1 cellular context compared by ENCODE assay signal in genomic region chr19:6516659-6517291, GRCh38.
TF ChIP-seq lines count a peak whose summit lies in the region.

No MANE protein-coding gene starts in this region.

TF ChIP-seq in HepG2, 621 proteins besides CTCF, POLR2A, EP300 and RAD21 (continued from another document and continues in another):
- TF ChIP-seq IKZF4 (CRISPR knock-in tag; IDR thresholded peaks at IDR 0.05; ENCODE audit: borderline replicate concordance, low read depth, not compliant biosample characterization) (no peak), ZNF446 (CRISPR knock-in tag; IDR thresholded peaks at IDR 0.05) (no peak), CREBL2 (CRISPR knock-in tag; IDR thresholded peaks at IDR 0.05; ENCODE audit: borderline replicate concordance) (no peak), CEBPG (CRISPR knock-in tag; IDR thresholded peaks at IDR 0.05) (no peak), ZSCAN30 (CRISPR knock-in tag; IDR thresholded peaks at IDR 0.05) (no peak), ZFP82 (CRISPR knock-in tag; IDR thresholded peaks at IDR 0.05; ENCODE audit: borderline replicate concordance) (no peak), ZC3H13 (CRISPR knock-in tag; IDR thresholded peaks at IDR 0.05) (0 out of 2 replicates have a peak, but pooled peaks have one; percentile 27), MTF2 (CRISPR knock-in tag; IDR thresholded peaks at IDR 0.05; ENCODE audit: borderline replicate concordance) (no peak), ZC3H4 (CRISPR knock-in tag; IDR thresholded peaks at IDR 0.05; ENCODE audit: borderline replicate concordance) (no peak), ZKSCAN1 (IDR thresholded peaks at IDR 0.05; ENCODE audit: low read length) (no peak), ZNF451 (CRISPR knock-in tag; IDR thresholded peaks at IDR 0.05) (no peak), HNRNPH1 (optimal IDR thresholded peaks at IDR 0.05; ENCODE audit: low read depth, low read length) (no peak), SAP130 (CRISPR knock-in tag; IDR thresholded peaks at IDR 0.05; ENCODE audit: low read depth) (peak; percentile 27; the same call in 1 of the 2 replicates), ZNF367 (CRISPR knock-in tag; IDR thresholded peaks at IDR 0.05; ENCODE audit: borderline replicate concordance) (0 out of 2 replicates have a peak, but pooled peaks have one; percentile 29), SNAI1 (CRISPR knock-in tag; IDR thresholded peaks at IDR 0.05; ENCODE audit: borderline replicate concordance) (no peak), ZNF839 (CRISPR knock-in tag; IDR thresholded peaks at IDR 0.05; ENCODE audit: borderline replicate concordance) (peak; percentile 64; the same call in 1 of the 2 replicates), ATM (IDR thresholded peaks at IDR 0.05; ENCODE audit: borderline replicate concordance) (no peak), ZNF598 (CRISPR knock-in tag; IDR thresholded peaks at IDR 0.05; ENCODE audit: borderline replicate concordance) (0 out of 2 replicates have a peak, but pooled peaks have one; percentile 25), ZFP90 (CRISPR knock-in tag; IDR thresholded peaks at IDR 0.05; ENCODE audit: borderline replicate concordance) (no peak), ZNF441 (CRISPR knock-in tag; IDR thresholded peaks at IDR 0.05; ENCODE audit: borderline replicate concordance) (no peak), IRF9 (CRISPR knock-in tag; IDR thresholded peaks at IDR 0.05; ENCODE audit: borderline replicate concordance) (no peak), MAZ (IDR thresholded peaks at IDR 0.05; ENCODE audit: borderline replicate concordance, low read depth, low read length) (peak; percentile 58; the same call in 1 of the 2 replicates), MAZ (CRISPR knock-in tag; IDR thresholded peaks at IDR 0.05; ENCODE audit: low read depth) (no peak; the same call in 1 of the 2 replicates), ZNF20 (CRISPR knock-in tag; IDR thresholded peaks at IDR 0.05) (no peak), ZNF549 (CRISPR knock-in tag; IDR thresholded peaks at IDR 0.05) (no peak), SMYD3 (CRISPR knock-in tag; IDR thresholded peaks at IDR 0.05) (no peak), CAMTA2 (CRISPR knock-in tag; IDR thresholded peaks at IDR 0.05; ENCODE audit: borderline replicate concordance) (no peak), DMAP1 (CRISPR knock-in tag; IDR thresholded peaks at IDR 0.05) (no peak), U2AF1 (optimal IDR thresholded peaks at IDR 0.05; ENCODE audit: low read depth, low read length) (no peak), SPEN (CRISPR knock-in tag; IDR thresholded peaks at IDR 0.05; ENCODE audit: low read depth) (no peak), ZNF383 (CRISPR knock-in tag; IDR thresholded peaks at IDR 0.05; ENCODE audit: borderline replicate concordance) (no peak), KAT7 (CRISPR knock-in tag; IDR thresholded peaks at IDR 0.05; ENCODE audit: borderline replicate concordance) (no peak), RFX1 (IDR thresholded peaks at IDR 0.05) (no peak), TIGD3 (CRISPR knock-in tag; IDR thresholded peaks at IDR 0.05; ENCODE audit: borderline replicate concordance) (0 out of 2 replicates have a peak, but pooled peaks have one; percentile 55), THAP7 (CRISPR knock-in tag; IDR thresholded peaks at IDR 0.05) (no peak), MED13 (CRISPR knock-in tag; IDR thresholded peaks at IDR 0.05) (no peak), SMAD1 (CRISPR knock-in tag; IDR thresholded peaks at IDR 0.05; ENCODE audit: borderline replicate concordance, low read depth) (no peak), ZNF740 (CRISPR knock-in tag; IDR thresholded peaks at IDR 0.05) (no peak), ZNF326 (CRISPR knock-in tag; IDR thresholded peaks at IDR 0.05; ENCODE audit: borderline replicate concordance) (no peak), ZBTB49 (CRISPR knock-in tag; IDR thresholded peaks at IDR 0.05; ENCODE audit: borderline replicate concordance) (no peak), ZKSCAN5 (CRISPR knock-in tag; IDR thresholded peaks at IDR 0.05) (no peak), ZNF784 (CRISPR knock-in tag; IDR thresholded peaks at IDR 0.05; ENCODE audit: borderline replicate concordance) (no peak), TCF7 (IDR thresholded peaks at IDR 0.05; ENCODE audit: low read depth) (no peak)
- TF ChIP-seq, protein P1, sequence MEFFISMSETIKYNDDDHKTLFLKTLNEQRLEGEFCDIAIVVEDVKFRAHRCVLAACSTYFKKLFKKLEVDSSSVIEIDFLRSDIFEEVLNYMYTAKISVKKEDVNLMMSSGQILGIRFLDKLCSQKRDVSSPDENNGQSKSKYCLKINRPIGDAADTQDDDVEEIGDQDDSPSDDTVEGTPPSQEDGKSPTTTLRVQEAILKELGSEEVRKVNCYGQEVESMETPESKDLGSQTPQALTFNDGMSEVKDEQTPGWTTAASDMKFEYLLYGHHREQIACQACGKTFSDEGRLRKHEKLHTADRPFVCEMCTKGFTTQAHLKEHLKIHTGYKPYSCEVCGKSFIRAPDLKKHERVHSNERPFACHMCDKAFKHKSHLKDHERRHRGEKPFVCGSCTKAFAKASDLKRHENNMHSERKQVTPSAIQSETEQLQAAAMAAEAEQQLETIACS (CRISPR knock-in tag; IDR thresholded peaks at IDR 0.05) = no peak
- TF ChIP-seq, protein P2, sequence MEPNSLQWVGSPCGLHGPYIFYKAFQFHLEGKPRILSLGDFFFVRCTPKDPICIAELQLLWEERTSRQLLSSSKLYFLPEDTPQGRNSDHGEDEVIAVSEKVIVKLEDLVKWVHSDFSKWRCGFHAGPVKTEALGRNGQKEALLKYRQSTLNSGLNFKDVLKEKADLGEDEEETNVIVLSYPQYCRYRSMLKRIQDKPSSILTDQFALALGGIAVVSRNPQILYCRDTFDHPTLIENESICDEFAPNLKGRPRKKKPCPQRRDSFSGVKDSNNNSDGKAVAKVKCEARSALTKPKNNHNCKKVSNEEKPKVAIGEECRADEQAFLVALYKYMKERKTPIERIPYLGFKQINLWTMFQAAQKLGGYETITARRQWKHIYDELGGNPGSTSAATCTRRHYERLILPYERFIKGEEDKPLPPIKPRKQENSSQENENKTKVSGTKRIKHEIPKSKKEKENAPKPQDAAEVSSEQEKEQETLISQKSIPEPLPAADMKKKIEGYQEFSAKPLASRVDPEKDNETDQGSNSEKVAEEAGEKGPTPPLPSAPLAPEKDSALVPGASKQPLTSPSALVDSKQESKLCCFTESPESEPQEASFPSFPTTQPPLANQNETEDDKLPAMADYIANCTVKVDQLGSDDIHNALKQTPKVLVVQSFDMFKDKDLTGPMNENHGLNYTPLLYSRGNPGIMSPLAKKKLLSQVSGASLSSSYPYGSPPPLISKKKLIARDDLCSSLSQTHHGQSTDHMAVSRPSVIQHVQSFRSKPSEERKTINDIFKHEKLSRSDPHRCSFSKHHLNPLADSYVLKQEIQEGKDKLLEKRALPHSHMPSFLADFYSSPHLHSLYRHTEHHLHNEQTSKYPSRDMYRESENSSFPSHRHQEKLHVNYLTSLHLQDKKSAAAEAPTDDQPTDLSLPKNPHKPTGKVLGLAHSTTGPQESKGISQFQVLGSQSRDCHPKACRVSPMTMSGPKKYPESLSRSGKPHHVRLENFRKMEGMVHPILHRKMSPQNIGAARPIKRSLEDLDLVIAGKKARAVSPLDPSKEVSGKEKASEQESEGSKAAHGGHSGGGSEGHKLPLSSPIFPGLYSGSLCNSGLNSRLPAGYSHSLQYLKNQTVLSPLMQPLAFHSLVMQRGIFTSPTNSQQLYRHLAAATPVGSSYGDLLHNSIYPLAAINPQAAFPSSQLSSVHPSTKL (CRISPR knock-in tag; IDR thresholded peaks at IDR 0.05) = peak; percentile 60; the same call in 1 of the 2 replicates
- TF ChIP-seq, protein P3, sequence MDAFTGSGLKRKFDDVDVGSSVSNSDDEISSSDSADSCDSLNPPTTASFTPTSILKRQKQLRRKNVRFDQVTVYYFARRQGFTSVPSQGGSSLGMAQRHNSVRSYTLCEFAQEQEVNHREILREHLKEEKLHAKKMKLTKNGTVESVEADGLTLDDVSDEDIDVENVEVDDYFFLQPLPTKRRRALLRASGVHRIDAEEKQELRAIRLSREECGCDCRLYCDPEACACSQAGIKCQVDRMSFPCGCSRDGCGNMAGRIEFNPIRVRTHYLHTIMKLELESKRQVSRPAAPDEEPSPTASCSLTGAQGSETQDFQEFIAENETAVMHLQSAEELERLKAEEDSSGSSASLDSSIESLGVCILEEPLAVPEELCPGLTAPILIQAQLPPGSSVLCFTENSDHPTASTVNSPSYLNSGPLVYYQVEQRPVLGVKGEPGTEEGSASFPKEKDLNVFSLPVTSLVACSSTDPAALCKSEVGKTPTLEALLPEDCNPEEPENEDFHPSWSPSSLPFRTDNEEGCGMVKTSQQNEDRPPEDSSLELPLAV (CRISPR knock-in tag; conservative IDR thresholded peaks at IDR 0.05; ENCODE audit: low read depth) = no peak
- TF ChIP-seq, protein P4, sequence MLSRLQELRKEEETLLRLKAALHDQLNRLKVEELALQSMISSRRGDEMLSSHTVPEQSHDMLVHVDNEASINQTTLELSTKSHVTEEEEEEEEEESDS (CRISPR knock-in tag; IDR thresholded peaks at IDR 0.05; ENCODE audit: borderline replicate concordance) = no peak
- TF ChIP-seq, protein P5, sequence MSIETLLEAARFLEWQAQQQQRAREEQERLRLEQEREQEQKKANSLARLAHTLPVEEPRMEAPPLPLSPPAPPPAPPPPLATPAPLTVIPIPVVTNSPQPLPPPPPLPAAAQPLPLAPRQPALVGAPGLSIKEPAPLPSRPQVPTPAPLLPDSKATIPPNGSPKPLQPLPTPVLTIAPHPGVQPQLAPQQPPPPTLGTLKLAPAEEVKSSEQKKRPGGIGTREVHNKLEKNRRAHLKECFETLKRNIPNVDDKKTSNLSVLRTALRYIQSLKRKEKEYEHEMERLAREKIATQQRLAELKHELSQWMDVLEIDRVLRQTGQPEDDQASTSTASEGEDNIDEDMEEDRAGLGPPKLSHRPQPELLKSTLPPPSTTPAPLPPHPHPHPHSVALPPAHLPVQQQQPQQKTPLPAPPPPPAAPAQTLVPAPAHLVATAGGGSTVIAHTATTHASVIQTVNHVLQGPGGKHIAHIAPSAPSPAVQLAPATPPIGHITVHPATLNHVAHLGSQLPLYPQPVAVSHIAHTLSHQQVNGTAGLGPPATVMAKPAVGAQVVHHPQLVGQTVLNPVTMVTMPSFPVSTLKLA (IDR thresholded peaks at IDR 0.05) = no peak
- TF ChIP-seq, protein P6, sequence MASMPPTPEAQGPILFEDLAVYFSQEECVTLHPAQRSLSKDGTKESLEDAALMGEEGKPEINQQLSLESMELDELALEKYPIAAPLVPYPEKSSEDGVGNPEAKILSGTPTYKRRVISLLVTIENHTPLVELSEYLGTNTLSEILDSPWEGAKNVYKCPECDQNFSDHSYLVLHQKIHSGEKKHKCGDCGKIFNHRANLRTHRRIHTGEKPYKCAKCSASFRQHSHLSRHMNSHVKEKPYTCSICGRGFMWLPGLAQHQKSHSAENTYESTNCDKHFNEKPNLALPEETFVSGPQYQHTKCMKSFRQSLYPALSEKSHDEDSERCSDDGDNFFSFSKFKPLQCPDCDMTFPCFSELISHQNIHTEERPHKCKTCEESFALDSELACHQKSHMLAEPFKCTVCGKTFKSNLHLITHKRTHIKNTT (CRISPR knock-in tag; IDR thresholded peaks at IDR 0.05) = no peak
